ENCODE assay signal across 9 cellular contexts in the genomic region with DNA sequence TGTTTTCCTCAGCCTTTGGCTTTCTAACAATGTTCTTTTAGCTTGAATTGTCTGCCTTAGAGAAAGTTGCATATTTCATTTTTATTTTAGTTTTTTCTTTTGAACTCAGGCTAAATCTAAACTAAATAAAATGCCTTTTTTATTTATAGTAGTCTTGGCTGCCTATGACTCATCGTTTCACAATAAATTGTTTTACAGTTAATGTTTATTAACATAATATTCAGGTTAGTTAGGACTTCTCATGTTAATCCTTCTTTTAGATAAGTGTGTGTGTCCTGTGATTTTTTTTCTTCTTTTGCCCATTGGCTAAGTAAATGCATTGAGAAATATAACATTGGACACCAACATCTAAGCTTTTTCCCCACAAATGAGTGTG. TPM values are rescaled to one million over a fixed set of nuclear protein-coding genes. Genes with fewer than 3 reads are reported as not detected.
DNase-seq lines count a peak whose midpoint lies in the region; ATAC-seq, FAIRE-seq and TF ChIP-seq lines count a peak whose summit lies in the region.
"Had no signal": no experiment of that assay in that cellular context is flagged by ENCODE, and none has a peak within 500 bp of the region (broad histone marks: within the 10 kb centered on the region; RNA-seq: fewer than 3 reads in every experiment).

No MANE protein-coding gene starts in this region.

- H3K4me3 Mint-ChIP-seq in activated CD4-positive, alpha-beta T cell treated with anti-CD3 and anti-CD28 coated beads, Interleukin-2, amount 10 ng/mL, durations not matched to agents 24 days and 14 days, result peak overlapping the region; percentile 98
- H3K4me3 Mint-ChIP-seq in stimulated activated memory B cell treated with anti-CD40 and anti-IgM and Interleukin-4, amounts not matched to agents 10 μg/mL and 1 μg/mL and 100 μg/mL, for 72 hours, result peak overlapping the region; percentile 97

- H3K4me3 ChIP-seq in WI38 (ENCODE audit: low read depth, low read length), result peak overlapping the region; percentile 80
- peak overlapping the region; percentile 78 to 86 for H3K4me3 ChIP-seq in foreskin fibroblast (ENCODE audit: low read depth in 1 of 2, low read length in 2 of 2)
- H3K4me3 ChIP-seq in lower leg skin (ENCODE audit: low read depth, poor library complexity, severe bottlenecking), result no peak overlapping the region

- 10 to 50% methylated on average over 1 of the region's 1 CpG for WGBS in lower leg skin, 2 donors

- DNase-seq in activated CD4-positive, alpha-beta T cell treated with anti-CD3 and anti-CD28 coated beads, Interleukin-2, amount 10 ng/mL, durations not matched to agents 24 days and 14 days, result no peak
- DNase-seq in activated CD4-positive, alpha-beta T cell treated with anti-CD3 and anti-CD28 coated beads, Interleukin-2, amount 50 U/mL, for 4 hours, result no peak
- DNase-seq in foreskin fibroblast (peak in 1 of 2 donors; percentile 16), midbrain (lab: John Stamatoyannopoulos, UW) (no peak), lower leg skin (ENCODE audit: low spot score in 2 of 2) (no peak), RCC 7860 (ENCODE audit: low spot score) (no peak)
- DNase-seq: cerebellar nuclear complex had no signal

- FAIRE-seq in RCC 7860 (lab: Jason Lieb, UNC), result no peak

- H3K4me1 Mint-ChIP-seq in activated CD4-positive, alpha-beta T cell treated with anti-CD3 and anti-CD28 coated beads, Interleukin-2, amount 10 ng/mL, durations not matched to agents 24 days and 14 days, result peaks cover 6% of the 10 kb centered on the region
- peaks cover 18% of the 10 kb centered on the region for H3K4me1 Mint-ChIP-seq in stimulated activated memory B cell treated with anti-CD40 and anti-IgM and Interleukin-4, amounts not matched to agents 10 μg/mL and 1 μg/mL and 100 μg/mL, for 72 hours

- no peak overlapping the region for H3K27ac Mint-ChIP-seq in activated CD4-positive, alpha-beta T cell treated with anti-CD3 and anti-CD28 coated beads, Interleukin-2, amount 10 ng/mL, durations not matched to agents 24 days and 14 days
- peak overlapping the region; percentile 96 for H3K27ac Mint-ChIP-seq in stimulated activated memory B cell treated with anti-CD40 and anti-IgM and Interleukin-4, amounts not matched to agents 10 μg/mL and 1 μg/mL and 100 μg/mL, for 72 hours

- peaks cover 3% of the 10 kb centered on the region for H3K36me3 Mint-ChIP-seq in activated CD4-positive, alpha-beta T cell treated with anti-CD3 and anti-CD28 coated beads, Interleukin-2, amount 10 ng/mL, durations not matched to agents 24 days and 14 days (ENCODE audit: low read depth)
- no peaks in the 10 kb centered on the region for H3K36me3 Mint-ChIP-seq in stimulated activated memory B cell treated with anti-CD40 and anti-IgM and Interleukin-4, amounts not matched to agents 10 μg/mL and 1 μg/mL and 100 μg/mL, for 72 hours

- H3K9me3 Mint-ChIP-seq in activated CD4-positive, alpha-beta T cell treated with anti-CD3 and anti-CD28 coated beads, Interleukin-2, amount 10 ng/mL, durations not matched to agents 24 days and 14 days, result no peaks in the 10 kb centered on the region
- H3K9me3 Mint-ChIP-seq in stimulated activated memory B cell treated with anti-CD40 and anti-IgM and Interleukin-4, amounts not matched to agents 10 μg/mL and 1 μg/mL and 100 μg/mL, for 72 hours, result no peaks in the 10 kb centered on the region

- intact Hi-C loops in activated CD4-positive, alpha-beta T cell treated with anti-CD3 and anti-CD28 coated beads, Interleukin-2, amount 10 ng/mL, durations not matched to agents 24 days and 14 days (cut with micrococcal nuclease), result loop anchor here (5.0 kb wide), 3 partner anchors 74 to 1966 kb away; partner anchors contain the start of genes CHST7, JADE3 and KDM6A
- intact Hi-C loops in lower leg skin (cut with DNase I; ENCODE audit: low total_unique reads), result no loop called here

- TF ChIP-seq CTCF in WI38 (IDR thresholded peaks at IDR 0.05; ENCODE audit: low read depth, low read length) (no peak), foreskin fibroblast (IDR thresholded peaks at IDR 0.05; ENCODE audit: low read depth, low read length) (no peak), lower leg skin (IDR thresholded peaks at IDR 0.05) (no peak)

- no peak for TF ChIP-seq POLR2A in lower leg skin (IDR thresholded peaks at IDR 0.05)

- H3K27me3 Mint-ChIP-seq in activated CD4-positive, alpha-beta T cell treated with anti-CD3 and anti-CD28 coated beads, Interleukin-2, amount 10 ng/mL, durations not matched to agents 24 days and 14 days, result no peaks in the 10 kb centered on the region
- H3K27me3 Mint-ChIP-seq in stimulated activated memory B cell treated with anti-CD40 and anti-IgM and Interleukin-4, amounts not matched to agents 10 μg/mL and 1 μg/mL and 100 μg/mL, for 72 hours, result no peaks in the 10 kb centered on the region

- no peak for ATAC-seq in stimulated activated memory B cell treated with anti-CD40 and anti-IgM and Interleukin-4, amounts not matched to agents 10 μg/mL and 1 μg/mL and 100 μg/mL, for 72 hours

RNA-seq across cellular contexts. Expression of gene RP2, which starts 1.6 kb away (rescaled TPM):
- 6.3 and 7.6 TPM in 2 replicates for total RNA-seq in activated CD4-positive, alpha-beta T cell treated with anti-CD3 and anti-CD28 coated beads, Interleukin-2, amount 10 ng/mL, durations not matched to agents 24 days and 14 days
- 1 to 10 TPM; 3.2 to 7.1 (median 5.7) TPM for total RNA-seq in lower leg skin
